In the genomic region with DNA sequence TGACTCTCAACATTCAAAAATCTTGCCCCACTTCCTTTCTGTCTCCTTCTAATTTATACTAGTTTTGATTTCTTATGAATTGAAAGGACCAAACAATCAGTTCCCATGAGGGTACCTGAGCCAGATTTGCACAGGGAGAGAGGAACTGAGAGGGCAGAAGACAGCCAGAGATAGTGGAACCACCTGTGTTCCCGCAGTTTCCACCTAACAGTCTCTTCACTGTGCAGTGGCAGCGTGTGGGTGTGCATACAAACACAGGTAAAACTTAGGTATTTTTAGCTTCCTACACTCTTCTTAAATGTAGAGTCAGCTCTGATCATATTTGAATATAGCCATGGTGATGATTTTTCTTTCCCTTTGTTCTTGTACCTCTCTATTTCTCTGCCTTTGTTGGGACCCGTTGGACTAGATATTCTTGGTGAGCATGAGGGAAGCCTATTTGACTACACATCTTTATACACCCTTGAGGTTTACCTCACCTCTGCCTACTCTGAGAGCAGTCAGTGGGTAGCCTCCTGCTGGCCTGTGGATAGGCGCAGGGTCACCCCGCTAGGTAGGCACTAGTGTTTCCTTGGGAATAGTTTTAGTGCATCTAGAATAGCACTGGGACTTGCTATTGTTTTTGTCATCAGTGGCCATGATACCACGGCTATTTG, we compare ENCODE assay signal across 15 cellular contexts. TPM values are rescaled to one million over a fixed set of nuclear protein-coding genes. Genes with fewer than 3 reads are reported as not detected.
A peak's percentile ranks its signal among the peaks of the same experiment; 100 is the strongest.
DNase-seq lines count a peak whose midpoint lies in the region; ATAC-seq and TF ChIP-seq lines count a peak whose summit lies in the region.
"Had no signal": no experiment of that assay in that cellular context is flagged by ENCODE, and none has a peak within 500 bp of the region (broad histone marks: within the 10 kb centered on the region; RNA-seq: fewer than 3 reads in every experiment).

No MANE protein-coding gene starts in this region.

- H3K36me3 ChIP-seq in tibial artery (no peaks in the 10 kb centered on the region), uterus (no peaks in the 10 kb centered on the region)
- H3K36me3 ChIP-seq: gastrocnemius medialis had no signal

- H3K4me1 Mint-ChIP-seq in stimulated activated memory B cell treated with anti-CD40 and anti-IgM and Interleukin-4, amounts not matched to agents 10 μg/mL and 1 μg/mL and 100 μg/mL, for 72 hours, result peaks cover 14% of the 10 kb centered on the region
- H3K4me1 Mint-ChIP-seq: WTC11 had no signal

- H3K4me3 ChIP-seq in tibial artery (no peak overlapping the region), uterus (no peak overlapping the region)
- H3K4me3 ChIP-seq: gastrocnemius medialis, testis had no signal

- H3K36me3 Mint-ChIP-seq in stimulated activated memory B cell treated with anti-CD40 and anti-IgM and Interleukin-4, amounts not matched to agents 10 μg/mL and 1 μg/mL and 100 μg/mL, for 72 hours, result no peaks in the 10 kb centered on the region
- H3K36me3 Mint-ChIP-seq: activated naive CD4-positive, alpha-beta T cell treated with anti-CD3 and anti-CD28 coated beads, Interleukin-2, amount 50 U/mL, for 72 hours; WTC11 had no signal

- no peak for TF ChIP-seq POLR2A in uterus (IDR thresholded peaks at IDR 0.05)

- H3K4me1 ChIP-seq in tibial artery (peaks cover 0 to 7% (median 6%) of the 10 kb centered on the region in 4 donors), uterus (no peaks in the 10 kb centered on the region)
- H3K4me1 ChIP-seq: testis had no signal

- DNase-seq in tibial artery (no peak), uterus (no peak)
- DNase-seq: central memory CD4-positive, alpha-beta T cell; gastrocnemius medialis; Kasumi-1; NCI-H524 treated with DMSO at 0.1 percent for 48 hours; retina; testis had no signal

- ATAC-seq in GM19023 (IDR thresholded peaks at IDR 0.05; ENCODE audit: unreplicated experiment), result peak; percentile 68
- ATAC-seq in GM21723 (IDR thresholded peaks at IDR 0.05; ENCODE audit: unreplicated experiment), result peak; percentile 70
- peak; percentile 63 for ATAC-seq in HG03280 (IDR thresholded peaks at IDR 0.05; ENCODE audit: unreplicated experiment)
- ATAC-seq in stimulated activated memory B cell treated with anti-CD40 and anti-IgM and Interleukin-4, amounts not matched to agents 10 μg/mL and 1 μg/mL and 100 μg/mL, for 72 hours, result peak; percentile 56
- no peak for ATAC-seq in GM21737 (IDR thresholded peaks at IDR 0.05; ENCODE audit: unreplicated experiment)
- ATAC-seq: activated naive CD4-positive, alpha-beta T cell treated with anti-CD3 and anti-CD28 coated beads, Interleukin-2, amount 50 U/mL, for 72 hours; gastrocnemius medialis; WTC11 had no signal

- intact Hi-C loops in tibial artery (cut with DNase I; ENCODE audit: low total_unique reads) (no loop called here), uterus (cut with DNase I; ENCODE audit: low total_unique reads) (no loop called here)

- no peak overlapping the region for H3K27ac Mint-ChIP-seq in stimulated activated memory B cell treated with anti-CD40 and anti-IgM and Interleukin-4, amounts not matched to agents 10 μg/mL and 1 μg/mL and 100 μg/mL, for 72 hours
- H3K27ac Mint-ChIP-seq: activated naive CD4-positive, alpha-beta T cell treated with anti-CD3 and anti-CD28 coated beads, Interleukin-2, amount 50 U/mL, for 72 hours; WTC11 had no signal

- no peak overlapping the region for H3K4me3 Mint-ChIP-seq in stimulated activated memory B cell treated with anti-CD40 and anti-IgM and Interleukin-4, amounts not matched to agents 10 μg/mL and 1 μg/mL and 100 μg/mL, for 72 hours
- H3K4me3 Mint-ChIP-seq: WTC11 had no signal

- no peak for TF ChIP-seq CTCF in tibial artery (IDR thresholded peaks at IDR 0.05)
- no peak for TF ChIP-seq CTCF in uterus (IDR thresholded peaks at IDR 0.05)

- H3K27me3 Mint-ChIP-seq in stimulated activated memory B cell treated with anti-CD40 and anti-IgM and Interleukin-4, amounts not matched to agents 10 μg/mL and 1 μg/mL and 100 μg/mL, for 72 hours, result peaks cover 28% of the 10 kb centered on the region

- H3K27me3 ChIP-seq in tibial artery (no peaks in the 10 kb centered on the region), uterus (no peaks in the 10 kb centered on the region)
- H3K27me3 ChIP-seq: gastrocnemius medialis, testis had no signal

- H3K9me3 ChIP-seq in tibial artery, result no peaks in the 10 kb centered on the region
- no peaks in the 10 kb centered on the region for H3K9me3 ChIP-seq in uterus
- H3K9me3 ChIP-seq: gastrocnemius medialis, testis had no signal

- no peaks in the 10 kb centered on the region for H3K9me3 Mint-ChIP-seq in stimulated activated memory B cell treated with anti-CD40 and anti-IgM and Interleukin-4, amounts not matched to agents 10 μg/mL and 1 μg/mL and 100 μg/mL, for 72 hours
- H3K9me3 Mint-ChIP-seq: activated naive CD4-positive, alpha-beta T cell treated with anti-CD3 and anti-CD28 coated beads, Interleukin-2, amount 50 U/mL, for 72 hours; WTC11 had no signal

- H3K27ac ChIP-seq in tibial artery, result no peak overlapping the region
- H3K27ac ChIP-seq in uterus, result no peak overlapping the region
- H3K27ac ChIP-seq: gastrocnemius medialis, testis had no signal

RNA-seq across cellular contexts. Expression of gene MAP3K13, which starts 58.8 kb away (rescaled TPM):
- total RNA-seq in uterus, result 10 to 100 TPM in 3 of 4 donors, 1 to 10 TPM in 1; 8.8 to 47.8 (median 17.2) TPM
